8 cellular contexts compared by ENCODE assay signal in genomic region chr1:197902454-197903195, GRCh38. TPM values are rescaled to one million over a fixed set of nuclear protein-coding genes. Genes with fewer than 3 reads are reported as not detected.
A peak's percentile ranks its signal among the peaks of the same experiment; 100 is the strongest.
DNase-seq lines count a peak whose midpoint lies in the region; ATAC-seq and TF ChIP-seq lines count a peak whose summit lies in the region.

Gene C1orf53, plus strand, starts transcription at chr1:197902630. Its CDS starts 20 bp downstream, at chr1:197902650.

- H3K27me3 ChIP-seq in duodenal mucosa (ENCODE audit: control insufficient read depth in 1 of 2, insufficient read depth in 2 of 2, low read length in 2 of 2) (peaks cover 17 to 43% of the 10 kb centered on the region in 2 donors), lung (ENCODE audit: control insufficient read depth, insufficient read depth) (peaks cover under 1% of the 10 kb centered on the region)

- ATAC-seq in GM19324 (IDR thresholded peaks at IDR 0.05; ENCODE audit: low FRiP score, unreplicated experiment) (peak; percentile 99), HG03457 (IDR thresholded peaks at IDR 0.05; ENCODE audit: unreplicated experiment) (peak; percentile 99), lung (ENCODE audit: insufficient read depth, low FRiP score) (peak; percentile 99)

- H3K4me1 ChIP-seq in duodenal mucosa (ENCODE audit: control insufficient read depth in 1 of 2, insufficient read depth in 2 of 2, low read length in 2 of 2) (peaks cover 10 to 13% of the 10 kb centered on the region in 2 donors), lung (ENCODE audit: control insufficient read depth in 2 of 2, insufficient read depth in 2 of 2, low read length in 2 of 2) (no peaks in the 10 kb centered on the region)

- WGBS in lung, 2 donors = 0% methylated on average over 80 to 90 of the region's 90 CpGs

- H3K36me3 ChIP-seq in duodenal mucosa (ENCODE audit: control insufficient read depth in 1 of 2, insufficient read depth in 2 of 2, low read length in 2 of 2) = no peaks in the 10 kb centered on the region
- H3K36me3 ChIP-seq in lung (ENCODE audit: control insufficient read depth in 2 of 2, insufficient read depth in 2 of 2, low read length in 2 of 2) = no peaks in the 10 kb centered on the region

- DNase-seq in C1 segment of cervical spinal cord (lab: John Stamatoyannopoulos, UW) = peak in 13 of 14 donors; percentile 51 to 91 (median 84)
- peak; percentile 75 for DNase-seq in NCI-H526 treated with DMSO at 0.1 percent for 48 hours (lab: John Stamatoyannopoulos, UW)
- DNase-seq in activated CD4-positive, alpha-beta T cell treated with anti-CD3 and anti-CD28 coated beads, Interleukin-2, amount 50 U/mL, for 4 hours = peak; percentile 61 to 70
- peak; percentile 84 for DNase-seq in lung (ENCODE audit: low spot score)
- DNase-seq in stimulated activated CD4-positive, alpha-beta T cell treated with anti-CD3 and anti-CD28 coated beads, TNF-alpha, amount 100 ng/mL, for 4 hours (ENCODE audit: low read depth in 3 of 3) = peak; percentile 54 to 72 (median 65)

- H3K9me3 ChIP-seq in duodenal mucosa (ENCODE audit: control insufficient read depth in 1 of 2, low read length in 2 of 2) (no peaks in the 10 kb centered on the region), lung (ENCODE audit: control insufficient read depth in 2 of 2, insufficient read depth in 1 of 2, low read length in 1 of 2) (no peaks in the 10 kb centered on the region)

- H3K27ac ChIP-seq in duodenal mucosa (ENCODE audit: low read depth, low read length) (peak within 1 kb of the TSS; percentile 77), lung (ENCODE audit: low read depth in 1 of 2, low read length in 1 of 2) (peak within 1 kb of the TSS; percentile 72 to 80)

- peak within 1 kb of the TSS; percentile 87 to 90 for H3K4me3 ChIP-seq in duodenal mucosa (ENCODE audit: low read depth in 1 of 2, low read length in 2 of 2)
- H3K4me3 ChIP-seq in lung = peak within 1 kb of the TSS; percentile 43

- TF ChIP-seq CTCF in lung (IDR thresholded peaks at IDR 0.05; ENCODE audit: control extremely low read depth, extremely low read depth) = no peak

- H3K9ac ChIP-seq in duodenal mucosa (ENCODE audit: low read depth in 1 of 2, low read length in 2 of 2) = peak within 1 kb of the TSS; percentile 54 to 76

RNA-seq across cellular contexts. Expression of gene C1orf53, which starts in this region (rescaled TPM):
- 1 to 10 TPM; 3.6 to 8.2 TPM for total RNA-seq in lung
- 10 to 100 TPM in 1 of 2 donors, 1 to 10 TPM in 1; 6.7 to 23.7 TPM for polyA plus RNA-seq in lung

Comparison
In these comparisons a context has a peak if more than half of its experiments do, and no peak if none do; other contexts are left out.
1. Peak in every context shown above with its lines: DNase-seq, ATAC-seq, H3K4me3 ChIP-seq and H3K27ac ChIP-seq.